14 cellular contexts compared by ENCODE assay signal in the genomic region with DNA sequence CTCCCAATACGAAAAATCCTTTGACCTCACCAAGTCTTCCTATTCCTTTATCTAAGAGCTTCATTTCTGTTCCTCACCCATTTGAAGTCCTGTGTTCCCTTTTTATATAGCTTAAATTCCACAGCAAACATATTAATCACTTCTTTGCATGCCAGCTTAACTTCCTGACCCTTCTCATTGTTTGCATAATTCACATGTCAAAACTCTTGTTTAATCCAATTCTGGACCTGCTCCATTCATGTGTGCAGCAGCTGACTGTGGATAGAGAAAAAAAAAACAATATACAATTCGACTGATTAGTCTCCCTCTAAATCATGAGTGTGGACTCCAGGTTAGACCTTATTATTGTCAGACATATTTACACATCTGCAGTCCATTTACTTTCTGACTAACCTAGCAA.
A peak's percentile ranks its signal among the peaks of the same experiment; 100 is the strongest.
DNase-seq lines count a peak whose midpoint lies in the region; FAIRE-seq and TF ChIP-seq lines count a peak whose summit lies in the region.
"Had no signal": no experiment of that assay in that cellular context is flagged by ENCODE, and none has a peak within 500 bp of the region (broad histone marks: within the 10 kb centered on the region; RNA-seq: fewer than 3 reads in every experiment).

No MANE protein-coding gene starts in this region.

- H3K4me3 ChIP-seq in HAP-1 (no peak overlapping the region), bronchial epithelial cell (ENCODE audit: low read depth, low read length) (no peak overlapping the region), retinal pigment epithelial cell (ENCODE audit: low read length) (no peak overlapping the region), Peyer's patch (no peak overlapping the region)
- H3K4me3 ChIP-seq: BLaER1 treated with 17β-estradiol and CSF1 and Interleukin-3, amounts not matched to agents 10 nM and 100 nM had no signal

- H3K9me3 ChIP-seq in HAP-1: no peaks in the 10 kb centered on the region
- H3K9me3 ChIP-seq in Peyer's patch: no peaks in the 10 kb centered on the region
- H3K9me3 ChIP-seq: BLaER1 treated with 17β-estradiol and CSF1 and Interleukin-3, amounts not matched to agents 10 nM and 100 nM had no signal

- no peaks in the 10 kb centered on the region for H3K36me3 ChIP-seq in HAP-1 (replicated peaks)
- no peaks in the 10 kb centered on the region for H3K36me3 ChIP-seq in bronchial epithelial cell (ENCODE audit: control insufficient read depth, insufficient read depth, low read length)
- H3K36me3 ChIP-seq in Peyer's patch: no peaks in the 10 kb centered on the region
- H3K36me3 ChIP-seq: BLaER1 treated with 17β-estradiol and CSF1 and Interleukin-3, amounts not matched to agents 10 nM and 100 nM had no signal

- FAIRE-seq in bronchial epithelial cell (lab: Jason Lieb, UNC): no peak
- FAIRE-seq: G401.6, GM12891, GM19239, H1 had no signal

- no peak overlapping the region for H3K27ac ChIP-seq in Peyer's patch
- H3K27ac ChIP-seq: BLaER1 treated with 17β-estradiol and CSF1 and Interleukin-3, amounts not matched to agents 10 nM and 100 nM had no signal

- no peak for TF ChIP-seq POLR2A in Peyer's patch (IDR thresholded peaks at IDR 0.05)

- no peak for TF ChIP-seq CTCF in bronchial epithelial cell (IDR thresholded peaks at IDR 0.05; ENCODE audit: insufficient read depth, low read length, severe bottlenecking)
- no peak for TF ChIP-seq CTCF in retinal pigment epithelial cell (conservative IDR thresholded peaks at IDR 0.05; ENCODE audit: low read depth, low read length)
- no peak for TF ChIP-seq CTCF in Peyer's patch (IDR thresholded peaks at IDR 0.05)

- DNase-seq in HAP-1 (ENCODE audit: low spot score in 2 of 2): peak; percentile 6 to 34
- DNase-seq in NCI-H226: peak; percentile 45
- DNase-seq in bronchial epithelial cell (ENCODE audit: low read depth): peak; percentile 38
- DNase-seq in retinal pigment epithelial cell (ENCODE audit: low read depth): peak; percentile 94
- no peak for DNase-seq in stimulated activated CD4-positive, alpha-beta T cell treated with anti-CD3 and anti-CD28 coated beads, Interleukin-15, amount 100 ng/mL, for 24 hours
- no peak for DNase-seq in Peyer's patch
- DNase-seq: Calu3; CD8-positive, alpha-beta T cell; H9 had no signal

- in situ Hi-C loops in HAP-1 (cut with MboI; ENCODE audit: low sequenced_read_pairs): no loop called here

- H3K4me1 ChIP-seq in HAP-1 (no peaks in the 10 kb centered on the region), Peyer's patch (no peaks in the 10 kb centered on the region)
- H3K4me1 ChIP-seq: BLaER1 treated with 17β-estradiol and CSF1 and Interleukin-3, amounts not matched to agents 10 nM and 100 nM had no signal

- H3K27me3 ChIP-seq in HAP-1 (ENCODE audit: low read depth): no peaks in the 10 kb centered on the region
- no peaks in the 10 kb centered on the region for H3K27me3 ChIP-seq in bronchial epithelial cell (ENCODE audit: control insufficient read depth, insufficient read depth, low read length)
- no peaks in the 10 kb centered on the region for H3K27me3 ChIP-seq in Peyer's patch
- H3K27me3 ChIP-seq: BLaER1 treated with 17β-estradiol and CSF1 and Interleukin-3, amounts not matched to agents 10 nM and 100 nM had no signal

Comparison
In these comparisons a context has a peak if more than half of its experiments do, and no peak if none do; other contexts are left out.
1. DNase-seq: peak in HAP-1 (2 of 2), NCI-H226 (single experiment), bronchial epithelial cell (single experiment) and retinal pigment epithelial cell (single experiment); none in stimulated activated CD4-positive, alpha-beta T cell treated with anti-CD3 and anti-CD28 coated beads, Interleukin-15, amount 100 ng/mL, for 24 hours (single experiment) and Peyer's patch (0 of 3).